1 cellular context compared by ENCODE assay signal in the genomic region with DNA sequence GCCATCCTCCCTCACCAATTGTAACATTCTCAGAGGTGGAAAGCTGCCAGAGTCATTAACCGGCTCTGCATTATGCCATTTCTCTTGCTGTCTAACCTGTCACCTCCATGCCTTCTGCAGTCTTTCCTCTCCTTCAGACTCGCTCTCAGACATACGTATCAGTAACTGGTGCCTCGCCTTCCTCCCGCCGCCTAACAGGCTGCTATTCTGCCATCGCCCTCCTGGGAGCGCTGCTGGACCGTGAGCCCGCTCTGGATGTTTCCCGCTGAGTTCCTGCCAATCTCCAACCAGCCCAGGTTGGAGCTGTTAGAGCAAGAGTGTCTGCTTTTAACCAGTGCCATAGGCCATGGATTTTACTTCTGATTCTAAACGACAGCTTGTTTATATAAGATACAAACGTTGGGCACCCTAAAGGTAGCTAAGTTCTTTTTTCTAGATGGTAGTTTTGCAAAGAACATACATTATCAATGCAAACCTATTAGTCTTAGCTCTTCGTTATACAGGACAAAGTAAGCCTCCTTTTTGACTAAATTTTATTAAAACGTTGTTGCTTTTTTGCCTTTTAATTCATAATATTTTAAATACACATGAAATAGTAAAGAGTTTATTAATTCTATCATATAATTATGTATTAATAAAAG.
A peak's percentile ranks its signal among the peaks of the same experiment; 100 is the strongest.
TF ChIP-seq lines count a peak whose summit lies in the region.

No MANE protein-coding gene starts in this region.

TF ChIP-seq in K562, 482 proteins besides CTCF, POLR2A, EP300 and RAD21 (continued from another document):
- TF ChIP-seq, protein P1, sequence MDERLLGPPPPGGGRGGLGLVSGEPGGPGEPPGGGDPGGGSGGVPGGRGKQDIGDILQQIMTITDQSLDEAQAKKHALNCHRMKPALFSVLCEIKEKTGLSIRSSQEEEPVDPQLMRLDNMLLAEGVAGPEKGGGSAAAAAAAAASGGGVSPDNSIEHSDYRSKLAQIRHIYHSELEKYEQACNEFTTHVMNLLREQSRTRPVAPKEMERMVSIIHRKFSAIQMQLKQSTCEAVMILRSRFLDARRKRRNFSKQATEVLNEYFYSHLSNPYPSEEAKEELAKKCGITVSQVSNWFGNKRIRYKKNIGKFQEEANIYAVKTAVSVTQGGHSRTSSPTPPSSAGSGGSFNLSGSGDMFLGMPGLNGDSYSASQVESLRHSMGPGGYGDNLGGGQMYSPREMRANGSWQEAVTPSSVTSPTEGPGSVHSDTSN (CRISPR knock-in tag; IDR thresholded peaks at IDR 0.05; ENCODE audit: low read depth): no peak
- TF ChIP-seq, protein P1 (tag; conservative IDR thresholded peaks at IDR 0.05; ENCODE audit: low read depth): 0 out of 2 replicates have a peak, but pooled peaks have one; percentile 33
- TF ChIP-seq ZBTB12 (CRISPR knock-in tag; IDR thresholded peaks at IDR 0.05) (no peak), MNT (conservative IDR thresholded peaks at IDR 0.05) (no peak), KLF16 (IDR thresholded peaks at IDR 0.05) (0 out of 2 replicates have a peak, but pooled peaks have one; percentile 6), ARID2 (IDR thresholded peaks at IDR 0.05) (peak; percentile 75; the same call in 1 of the 2 replicates), RB1 (IDR thresholded peaks at IDR 0.05; ENCODE audit: low read depth) (peak; percentile 82), DPF2 (IDR thresholded peaks at IDR 0.05) (no peak), CC2D1A (IDR thresholded peaks at IDR 0.05) (peak; percentile 69; the same call in 1 of the 2 replicates), ZNF311 (CRISPR knock-in tag; IDR thresholded peaks at IDR 0.05) (no peak), ZNF12 (CRISPR knock-in tag; IDR thresholded peaks at IDR 0.05) (no peak), ARID1B (IDR thresholded peaks at IDR 0.05) (no peak), TCF7L2 (IDR thresholded peaks at IDR 0.05; ENCODE audit: low read depth, low read length) (no peak), HCFC1 (IDR thresholded peaks at IDR 0.05; ENCODE audit: low read depth, low read length) (no peak), STAG1 (CRISPR knock-in tag; IDR thresholded peaks at IDR 0.05; ENCODE audit: borderline replicate concordance) (peak; percentile 68; the same call in 1 of the 2 replicates), SREBF1 (IDR thresholded peaks at IDR 0.05; ENCODE audit: borderline replicate concordance, low read depth, low read length) (no peak), DMBX1 (CRISPR knock-in tag; IDR thresholded peaks at IDR 0.05; ENCODE audit: borderline replicate concordance) (no peak), ZNF124 (CRISPR knock-in tag; IDR thresholded peaks at IDR 0.05) (no peak)
- TF ChIP-seq, protein P2, sequence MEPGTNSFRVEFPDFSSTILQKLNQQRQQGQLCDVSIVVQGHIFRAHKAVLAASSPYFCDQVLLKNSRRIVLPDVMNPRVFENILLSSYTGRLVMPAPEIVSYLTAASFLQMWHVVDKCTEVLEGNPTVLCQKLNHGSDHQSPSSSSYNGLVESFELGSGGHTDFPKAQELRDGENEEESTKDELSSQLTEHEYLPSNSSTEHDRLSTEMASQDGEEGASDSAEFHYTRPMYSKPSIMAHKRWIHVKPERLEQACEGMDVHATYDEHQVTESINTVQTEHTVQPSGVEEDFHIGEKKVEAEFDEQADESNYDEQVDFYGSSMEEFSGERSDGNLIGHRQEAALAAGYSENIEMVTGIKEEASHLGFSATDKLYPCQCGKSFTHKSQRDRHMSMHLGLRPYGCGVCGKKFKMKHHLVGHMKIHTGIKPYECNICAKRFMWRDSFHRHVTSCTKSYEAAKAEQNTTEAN (CRISPR knock-in tag; IDR thresholded peaks at IDR 0.05): no peak
- TF ChIP-seq, protein P3, sequence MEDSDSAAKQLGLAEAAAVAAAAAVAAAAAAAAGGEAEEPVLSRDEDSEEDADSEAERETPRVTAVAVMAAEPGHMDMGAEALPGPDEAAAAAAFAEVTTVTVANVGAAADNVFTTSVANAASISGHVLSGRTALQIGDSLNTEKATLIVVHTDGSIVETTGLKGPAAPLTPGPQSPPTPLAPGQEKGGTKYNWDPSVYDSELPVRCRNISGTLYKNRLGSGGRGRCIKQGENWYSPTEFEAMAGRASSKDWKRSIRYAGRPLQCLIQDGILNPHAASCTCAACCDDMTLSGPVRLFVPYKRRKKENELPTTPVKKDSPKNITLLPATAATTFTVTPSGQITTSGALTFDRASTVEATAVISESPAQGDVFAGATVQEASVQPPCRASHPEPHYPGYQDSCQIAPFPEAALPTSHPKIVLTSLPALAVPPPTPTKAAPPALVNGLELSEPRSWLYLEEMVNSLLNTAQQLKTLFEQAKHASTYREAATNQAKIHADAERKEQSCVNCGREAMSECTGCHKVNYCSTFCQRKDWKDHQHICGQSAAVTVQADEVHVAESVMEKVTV (CRISPR knock-in tag; IDR thresholded peaks at IDR 0.05): peak; percentile 78
